21 cellular contexts compared by ENCODE assay signal in the genomic region with DNA sequence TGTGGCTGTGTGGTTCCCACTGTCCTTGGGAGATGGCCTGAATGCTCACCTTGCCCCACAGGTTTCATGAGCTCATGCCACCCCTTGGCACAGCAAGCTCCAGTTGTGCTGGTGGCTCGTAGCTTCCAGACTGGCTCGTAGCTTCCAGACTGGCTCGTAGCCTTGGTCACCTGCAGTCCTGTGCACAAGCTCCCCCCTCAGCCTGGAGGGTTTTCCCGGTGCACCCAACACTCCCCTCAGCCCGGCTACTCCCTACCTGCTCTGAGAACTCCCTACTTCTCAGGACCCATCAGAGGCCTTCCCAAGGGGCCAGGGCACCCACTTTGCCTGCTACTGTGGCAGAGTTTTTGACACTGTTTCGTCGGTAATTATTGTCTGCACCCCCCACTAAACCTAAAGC.
"Had no signal": no experiment of that assay in that cellular context is flagged by ENCODE, and none has a peak within 500 bp of the region (broad histone marks: within the 10 kb centered on the region; RNA-seq: fewer than 3 reads in every experiment).

No MANE protein-coding gene starts in this region.

- H3K36me3 Mint-ChIP-seq: immature natural killer cell, memory B cell had no signal

- H3K4me1 Mint-ChIP-seq: immature natural killer cell, memory B cell had no signal

- H3K4me3 Mint-ChIP-seq: immature natural killer cell, memory B cell had no signal

- ATAC-seq: foreskin keratinocyte, gastroesophageal sphincter, heart left ventricle, left cardiac atrium, left lung, left ventricle myocardium superior had no signal

- H3K27me3 ChIP-seq: dorsolateral prefrontal cortex, foreskin keratinocyte, hepatocyte, left lung had no signal

- H3K4me3 ChIP-seq: coronary artery, dorsolateral prefrontal cortex, esophagus muscularis mucosa, gastroesophageal sphincter, heart left ventricle, hepatocyte, left lung, lung had no signal

- H3K27ac Mint-ChIP-seq: immature natural killer cell, memory B cell had no signal

- DNase-seq: dermis blood vessel endothelial cell; dorsolateral prefrontal cortex; effector CD4-positive, alpha-beta T cell; effector memory CD4-positive, alpha-beta T cell; foreskin keratinocyte; heart left ventricle; hypothalamus; immature natural killer cell; islet precursor cell; left cardiac atrium; left ventricle myocardium superior; mammary epithelial cell; mesendoderm; midbrain had no signal

- H3K4me1 ChIP-seq: esophagus muscularis mucosa, foreskin keratinocyte, gastroesophageal sphincter, heart left ventricle, left lung had no signal

- H3K27ac ChIP-seq: coronary artery, dorsolateral prefrontal cortex, esophagus muscularis mucosa, foreskin keratinocyte, gastroesophageal sphincter, heart left ventricle, hepatocyte, left lung had no signal

- H3K36me3 ChIP-seq: esophagus muscularis mucosa, gastroesophageal sphincter, heart left ventricle, left lung had no signal
